15 cellular contexts compared by ENCODE assay signal in genomic region chr10:22854935-22855421, GRCh38.
A peak's percentile ranks its signal among the peaks of the same experiment; 100 is the strongest.
DNase-seq lines count a peak whose midpoint lies in the region; ATAC-seq and TF ChIP-seq lines count a peak whose summit lies in the region.
"Had no signal": no experiment of that assay in that cellular context is flagged by ENCODE, and none has a peak within 500 bp of the region (broad histone marks: within the 10 kb centered on the region; RNA-seq: fewer than 3 reads in every experiment).

No MANE protein-coding gene starts in this region.

- no peaks in the 10 kb centered on the region for H3K9me3 Mint-ChIP-seq in chondrocyte (ENCODE audit: low read depth)
- no peaks in the 10 kb centered on the region for H3K9me3 Mint-ChIP-seq in activated CD8-positive, alpha-beta memory T cell treated with anti-CD3 and anti-CD28 coated beads, Interleukin-2, amount 10 ng/mL, durations not matched to agents 7 days and 5 days (ENCODE audit: low read depth)

- no peaks in the 10 kb centered on the region for H3K27me3 ChIP-seq in BLaER1
- H3K27me3 ChIP-seq: foreskin keratinocyte had no signal

- H3K9ac ChIP-seq in BLaER1, result no peak overlapping the region

- H3K4me3 ChIP-seq in BLaER1, result no peak overlapping the region
- H3K4me3 ChIP-seq: mucosa of descending colon had no signal

- peak; percentile 51 for TF ChIP-seq CTCF in chondrocyte (IDR thresholded peaks at IDR 0.05)

- peaks cover 2% of the 10 kb centered on the region for H3K36me3 Mint-ChIP-seq in chondrocyte (ENCODE audit: low read depth)
- H3K36me3 Mint-ChIP-seq in activated CD8-positive, alpha-beta memory T cell treated with anti-CD3 and anti-CD28 coated beads, Interleukin-2, amount 10 ng/mL, durations not matched to agents 7 days and 5 days, result no peaks in the 10 kb centered on the region

- H3K4me2 ChIP-seq in BLaER1, result peak overlapping the region; percentile 50

- peaks cover 2% of the 10 kb centered on the region for H3K27me3 Mint-ChIP-seq in chondrocyte (ENCODE audit: low read depth)
- H3K27me3 Mint-ChIP-seq in activated CD8-positive, alpha-beta memory T cell treated with anti-CD3 and anti-CD28 coated beads, Interleukin-2, amount 10 ng/mL, durations not matched to agents 7 days and 5 days, result peaks cover 3% of the 10 kb centered on the region

- no peak for ATAC-seq in activated CD8-positive, alpha-beta memory T cell treated with anti-CD3 and anti-CD28 coated beads, Interleukin-2, amount 10 ng/mL, durations not matched to agents 7 days and 5 days
- ATAC-seq: foreskin keratinocyte, mucosa of descending colon had no signal

- no peak overlapping the region for H3K4me3 Mint-ChIP-seq in chondrocyte (ENCODE audit: unreplicated experiment)
- H3K4me3 Mint-ChIP-seq in activated CD8-positive, alpha-beta memory T cell treated with anti-CD3 and anti-CD28 coated beads, Interleukin-2, amount 10 ng/mL, durations not matched to agents 7 days and 5 days, result no peak overlapping the region
- H3K4me3 Mint-ChIP-seq: immature natural killer cell had no signal

- CTCF ChIA-PET in activated CD8-positive, alpha-beta memory T cell treated with anti-CD3 and anti-CD28 coated beads, Interleukin-2, amount 10 ng/mL, durations not matched to agents 7 days and 5 days (lab: Charles Lee), result interaction anchor here (1.2 kb wide), 1 partner anchor 304 kb away, joined by 3 read pairs; no protein-coding TSS in a partner anchor

- peak overlapping the region; percentile 78 for H3K27ac Mint-ChIP-seq in chondrocyte (ENCODE audit: unreplicated experiment)
- no peak overlapping the region for H3K27ac Mint-ChIP-seq in activated CD8-positive, alpha-beta memory T cell treated with anti-CD3 and anti-CD28 coated beads, Interleukin-2, amount 10 ng/mL, durations not matched to agents 7 days and 5 days
- H3K27ac Mint-ChIP-seq: immature natural killer cell had no signal

- DNase-seq in NCI-H226, result peak; percentile 40
- DNase-seq in chondrocyte (ENCODE audit: low spot score), result no peak
- peak; percentile 18 for DNase-seq in iris pigment epithelial cell (ENCODE audit: low read depth)
- DNase-seq in activated CD8-positive, alpha-beta memory T cell treated with anti-CD3 and anti-CD28 coated beads, Interleukin-2, amount 50 U/mL, for 4 hours, result no peak
- no peak for DNase-seq in stimulated activated CD4-positive, alpha-beta T cell treated with anti-CD3 and anti-CD28 coated beads, Interleukin-4, amount 100 ng/mL, for 1 hour
- DNase-seq in activated CD8-positive, alpha-beta memory T cell treated with anti-CD3 and anti-CD28 coated beads, Interleukin-2, amount 10 ng/mL, durations not matched to agents 7 days and 5 days, result no peak
- no peak for DNase-seq in substantia nigra (lab: John Stamatoyannopoulos, UW)
- DNase-seq: activated CD4-positive, alpha-beta T cell treated with anti-CD3 and anti-CD28 coated beads for 4 hours; activated T-cell treated with anti-CD3 and anti-CD28 coated beads, Interleukin-2, amount 50 U/mL, for 48 hours; foreskin keratinocyte; immature natural killer cell; mucosa of descending colon; SW 1271 had no signal

- no peaks in the 10 kb centered on the region for H3K9me3 ChIP-seq in BLaER1
- H3K9me3 ChIP-seq: mucosa of descending colon had no signal

- peaks cover 28% of the 10 kb centered on the region for H3K4me1 ChIP-seq in BLaER1
- H3K4me1 ChIP-seq: foreskin keratinocyte had no signal

- H3K4me1 Mint-ChIP-seq in chondrocyte (ENCODE audit: low read depth), result peaks cover 16% of the 10 kb centered on the region
- peaks cover 2% of the 10 kb centered on the region for H3K4me1 Mint-ChIP-seq in activated CD8-positive, alpha-beta memory T cell treated with anti-CD3 and anti-CD28 coated beads, Interleukin-2, amount 10 ng/mL, durations not matched to agents 7 days and 5 days
- H3K4me1 Mint-ChIP-seq: immature natural killer cell had no signal

- no peaks in the 10 kb centered on the region for H4K20me1 ChIP-seq in BLaER1

- H3K27ac ChIP-seq in BLaER1 (no peak overlapping the region), substantia nigra (ENCODE audit: low read depth, low read length, poor library complexity, severe bottlenecking) (no peak overlapping the region)
- H3K27ac ChIP-seq: foreskin keratinocyte, HL-60 had no signal

- no peaks in the 10 kb centered on the region for H3K36me3 ChIP-seq in BLaER1

Comparison
In these comparisons a context has a peak if more than half of its experiments do, and no peak if none do; other contexts are left out.
1. DNase-seq: peak in NCI-H226 (single experiment) and iris pigment epithelial cell (single experiment); none in chondrocyte (single experiment), activated CD8-positive, alpha-beta memory T cell treated with anti-CD3 and anti-CD28 coated beads, Interleukin-2, amount 50 U/mL, for 4 hours (single experiment), stimulated activated CD4-positive, alpha-beta T cell treated with anti-CD3 and anti-CD28 coated beads, Interleukin-4, amount 100 ng/mL, for 1 hour (single experiment), activated CD8-positive, alpha-beta memory T cell treated with anti-CD3 and anti-CD28 coated beads, Interleukin-2, amount 10 ng/mL, durations not matched to agents 7 days and 5 days (single experiment) and substantia nigra (0 of 49).